Comparison of ENCODE assay signal across 9 cellular contexts in the genomic region with DNA sequence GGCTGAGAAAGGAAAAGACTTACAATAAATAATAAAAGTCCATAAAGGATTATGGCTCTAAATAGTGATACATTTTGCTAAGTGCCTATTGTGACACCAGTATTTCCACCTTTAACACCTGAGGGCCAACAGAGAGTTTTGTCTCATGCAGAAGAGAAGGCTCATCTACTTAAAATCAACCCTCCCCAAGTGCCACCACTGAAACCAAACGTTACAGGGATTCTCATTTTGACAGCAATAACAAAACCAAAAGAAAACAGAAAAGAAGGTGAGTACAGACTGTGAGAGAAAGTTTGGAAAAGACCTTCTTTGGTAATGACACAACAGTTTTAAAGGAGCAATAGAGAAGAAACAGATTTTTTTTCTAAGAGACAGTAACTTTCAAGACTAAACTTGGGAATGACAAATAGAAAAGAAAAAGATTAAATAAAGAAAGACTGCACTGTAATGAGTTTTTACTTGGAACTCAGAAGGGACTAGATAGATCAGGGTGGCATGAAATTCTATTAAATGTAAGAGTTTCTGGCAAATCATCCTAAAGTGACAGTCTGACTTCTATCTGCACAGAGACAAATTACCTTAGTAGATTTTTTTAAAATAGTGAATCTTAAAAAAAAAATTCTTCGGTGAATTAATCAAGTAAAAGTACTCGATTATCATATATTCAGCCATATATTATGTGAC.
DNase-seq lines count a peak whose midpoint lies in the region; ATAC-seq, FAIRE-seq and TF ChIP-seq lines count a peak whose summit lies in the region.
"Had no signal": no experiment of that assay in that cellular context is flagged by ENCODE, and none has a peak within 500 bp of the region (broad histone marks: within the 10 kb centered on the region; RNA-seq: fewer than 3 reads in every experiment).

No MANE protein-coding gene starts in this region.

- peaks cover 17% of the 10 kb centered on the region for H3K79me2 ChIP-seq in Karpas-422 (ENCODE audit: low read length)

- H3K27me3 ChIP-seq in CD8-positive, alpha-beta memory T cell (ENCODE audit: insufficient read depth, low read length, poor library complexity, severe bottlenecking), result no peaks in the 10 kb centered on the region
- H3K27me3 ChIP-seq in Karpas-422 (ENCODE audit: low read length) (no peaks in the 10 kb centered on the region), left lung (no peaks in the 10 kb centered on the region)

- H3K36me3 Mint-ChIP-seq in CD8-positive, alpha-beta memory T cell, result peaks cover 7 to 40% (median 18%) of the 10 kb centered on the region in 3 donors
- peaks cover 46% of the 10 kb centered on the region for H3K36me3 Mint-ChIP-seq in T-cell

- no peak for DNase-seq in CD8-positive, alpha-beta memory T cell
- DNase-seq in GM19239 (ENCODE audit: insufficient read length, low spot score), result no peak
- DNase-seq in T-cell, result no peak
- DNase-seq in foreskin fibroblast, result no peak
- no peak for DNase-seq in Karpas-422
- no peak for DNase-seq in germinal center (ENCODE audit: low spot score)
- DNase-seq in left lung, result no peak
- DNase-seq: stimulated activated CD4-positive, alpha-beta T cell treated with anti-CD3 and anti-CD28 coated beads, Interleukin-4, amount 100 ng/mL, for 1 hour had no signal

- H3K4me1 ChIP-seq in CD8-positive, alpha-beta memory T cell (ENCODE audit: insufficient read depth, low read length), result peaks cover 11% of the 10 kb centered on the region
- H3K4me1 ChIP-seq in Karpas-422 (ENCODE audit: low read length) (peaks cover 18% of the 10 kb centered on the region), left lung (peaks cover 0 to 11% of the 10 kb centered on the region in 2 donors)

- peak overlapping the region in 4 of 7 donors; percentile 15 to 80 (median 52) for H3K4me3 Mint-ChIP-seq in CD8-positive, alpha-beta memory T cell
- peak overlapping the region in 1 of 3 donors; percentile 61 for H3K4me3 Mint-ChIP-seq in T-cell

- no peak overlapping the region for H3K4me2 ChIP-seq in Karpas-422 (ENCODE audit: low read depth, low read length, poor library complexity, severe bottlenecking)

- H3K27ac ChIP-seq in CD8-positive, alpha-beta memory T cell (ENCODE audit: low read depth, low read length), result no peak overlapping the region
- H3K27ac ChIP-seq in Karpas-422 (ENCODE audit: low read length), result no peak overlapping the region
- no peak overlapping the region for H3K27ac ChIP-seq in left lung

- H3K9me2 ChIP-seq in Karpas-422 (replicated peaks; ENCODE audit: insufficient read depth, low read length), result no peaks in the 10 kb centered on the region

- ATAC-seq in HG02938 (IDR thresholded peaks at IDR 0.05; ENCODE audit: unreplicated experiment) (peak; percentile 80), T-cell (replicated peaks in 1 of 4) (no peak), left lung (no peak)

- POLR2A ChIA-PET in CD8-positive, alpha-beta memory T cell (lab: Charles Lee), result no interaction called here
- POLR2A ChIA-PET in T-cell (lab: Charles Lee), result interaction anchor here in 1 of 2 donors (0.7 kb wide), 1 partner anchor 1789 kb away, joined by 3 read pairs; no protein-coding TSS in a partner anchor

- intact Hi-C loops in left lung (cut with DNase I), result no loop called here

- no peaks in the 10 kb centered on the region for H3K27me3 Mint-ChIP-seq in CD8-positive, alpha-beta memory T cell
- H3K27me3 Mint-ChIP-seq in T-cell, result no peaks in the 10 kb centered on the region

- H4K20me1 ChIP-seq in Karpas-422 (ENCODE audit: insufficient read depth, low read depth, low read length), result no peaks in the 10 kb centered on the region

- H3K36me3 ChIP-seq in CD8-positive, alpha-beta memory T cell (ENCODE audit: insufficient read depth, low read length), result no peaks in the 10 kb centered on the region
- H3K36me3 ChIP-seq in Karpas-422 (ENCODE audit: insufficient read depth, low read length) (peaks cover 9% of the 10 kb centered on the region; the same call in 1 of the 2 replicates), left lung (peaks cover 0 to 4% of the 10 kb centered on the region in 2 donors)

- H3K4me1 Mint-ChIP-seq in CD8-positive, alpha-beta memory T cell, result peaks cover 37 to 45% (median 42%) of the 10 kb centered on the region in 3 donors
- peaks cover 28 to 37% (median 31%) of the 10 kb centered on the region in 3 donors for H3K4me1 Mint-ChIP-seq in T-cell

- H3K27ac Mint-ChIP-seq in CD8-positive, alpha-beta memory T cell, result peak overlapping the region in 5 of 8 donors; percentile 38 to 92 (median 87)
- H3K27ac Mint-ChIP-seq in T-cell, result peak overlapping the region; percentile 86 to 93

- H3K9ac ChIP-seq in Karpas-422 (ENCODE audit: low read length), result no peak overlapping the region

- no peaks in the 10 kb centered on the region for H3K9me3 ChIP-seq in CD8-positive, alpha-beta memory T cell (ENCODE audit: low read length)
- H3K9me3 ChIP-seq in Karpas-422 (ENCODE audit: low read length), result no peaks in the 10 kb centered on the region
- no peaks in the 10 kb centered on the region for H3K9me3 ChIP-seq in left lung

- TF ChIP-seq CTCF in foreskin fibroblast (IDR thresholded peaks at IDR 0.05; ENCODE audit: low read depth, low read length) (no peak), left lung (IDR thresholded peaks at IDR 0.05) (no peak)

- H3K9me3 Mint-ChIP-seq in CD8-positive, alpha-beta memory T cell, result peaks cover 0 to 2% (median 0%) of the 10 kb centered on the region in 5 donors
- H3K9me3 Mint-ChIP-seq in T-cell, result no peaks in the 10 kb centered on the region

- peak; percentile 96 for FAIRE-seq in GM19239 (lab: Jason Lieb, UNC)

- no peak overlapping the region for H3K4me3 ChIP-seq in CD8-positive, alpha-beta memory T cell (ENCODE audit: low read length)
- H3K4me3 ChIP-seq in foreskin fibroblast (ENCODE audit: low read depth in 1 of 2, low read length in 2 of 2), result no peak overlapping the region
- no peak overlapping the region for H3K4me3 ChIP-seq in Karpas-422 (ENCODE audit: low read length)
- no peak overlapping the region for H3K4me3 ChIP-seq in left lung

- CTCF ChIA-PET in CD8-positive, alpha-beta memory T cell (lab: Charles Lee), result no interaction called here
- CTCF ChIA-PET in T-cell (lab: Charles Lee), result interaction anchor here in 1 of 2 donors (0.6 kb wide), 1 partner anchor 108 kb away, joined by 3 read pairs; no protein-coding TSS in a partner anchor

- no peak overlapping the region for H2AFZ ChIP-seq in Karpas-422 (ENCODE audit: low read length)
